18 cellular contexts compared by ENCODE assay signal in the genomic region with DNA sequence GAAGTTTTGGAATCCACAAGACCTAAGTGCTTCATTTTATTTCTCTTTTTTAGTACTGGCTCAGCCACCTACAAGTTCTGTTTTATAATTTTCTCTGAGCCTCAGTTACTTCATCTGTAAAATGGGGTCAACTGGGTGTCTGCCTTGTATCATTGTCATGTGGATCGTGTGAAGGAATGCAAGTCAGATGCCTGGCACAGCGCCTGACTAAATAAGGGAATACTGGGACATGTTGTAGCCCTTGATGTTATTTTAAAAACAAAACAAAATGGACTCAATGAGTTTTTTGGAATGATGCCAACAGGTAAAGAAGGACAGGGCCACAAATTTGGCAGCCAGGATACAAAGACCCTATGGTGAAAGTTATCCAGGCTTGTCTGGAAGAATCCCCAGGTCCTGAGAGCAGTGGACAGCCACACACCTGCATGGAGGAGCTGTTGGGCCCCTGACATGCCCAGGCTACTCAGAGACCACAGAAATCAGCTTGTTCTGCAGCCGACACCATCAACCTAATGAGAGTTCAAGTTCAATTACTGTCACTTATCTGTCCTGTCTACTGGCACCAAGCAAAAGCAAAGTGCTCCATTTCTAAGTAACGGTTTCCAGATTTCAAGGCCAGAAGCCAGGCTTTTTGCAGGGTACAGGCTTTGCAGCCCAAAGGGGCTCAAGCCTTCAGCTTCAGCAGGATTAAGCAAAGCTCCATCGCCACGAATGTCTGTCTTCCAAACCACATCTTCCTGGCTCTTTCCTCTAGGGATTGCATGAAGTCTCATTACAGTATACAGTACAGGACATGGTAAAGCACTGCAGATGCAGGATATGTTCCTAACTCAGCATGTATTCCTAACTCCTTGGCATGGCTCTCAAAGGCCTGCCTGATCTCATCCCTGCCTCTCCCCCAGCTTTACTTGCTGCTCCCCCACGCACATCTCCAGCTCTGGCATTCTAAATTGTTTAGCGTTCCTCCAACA. TPM values are rescaled to one million over a fixed set of nuclear protein-coding genes. Genes with fewer than 3 reads are reported as not detected.
DNase-seq lines count a peak whose midpoint lies in the region; ATAC-seq and TF ChIP-seq lines count a peak whose summit lies in the region.
"Had no signal": no experiment of that assay in that cellular context is flagged by ENCODE, and none has a peak within 500 bp of the region (broad histone marks: within the 10 kb centered on the region; RNA-seq: fewer than 3 reads in every experiment).

No MANE protein-coding gene starts in this region.

- no peak for ATAC-seq in GM21737 (IDR thresholded peaks at IDR 0.05; ENCODE audit: unreplicated experiment)
- ATAC-seq in HG03457 (IDR thresholded peaks at IDR 0.05; ENCODE audit: unreplicated experiment): no peak
- ATAC-seq in GM19328 (IDR thresholded peaks at IDR 0.05; ENCODE audit: unreplicated experiment): no peak

- H3K27me3 Mint-ChIP-seq in nephron (ENCODE audit: low read depth): peaks cover 11% of the 10 kb centered on the region
- H3K27me3 Mint-ChIP-seq: activated naive CD8-positive, alpha-beta T cell; progenitor cell of endocrine pancreas had no signal

- H3K36me3 Mint-ChIP-seq in nephron (ENCODE audit: low read depth): peaks cover 15% of the 10 kb centered on the region
- H3K36me3 Mint-ChIP-seq: activated naive CD8-positive, alpha-beta T cell had no signal

- H3K4me1 Mint-ChIP-seq in nephron: peaks cover 6% of the 10 kb centered on the region

- intact Hi-C loops in posterior vena cava (cut with DNase I): no loop called here

- no peaks in the 10 kb centered on the region for H3K9me3 Mint-ChIP-seq in nephron

- no peak overlapping the region for H3K4me3 Mint-ChIP-seq in nephron
- H3K4me3 Mint-ChIP-seq: activated CD4-positive, alpha-beta T cell treated with anti-CD3 and anti-CD28 coated beads, Interleukin-2, amount 10 ng/mL, durations not matched to agents 24 days and 14 days; activated naive CD8-positive, alpha-beta T cell had no signal

- peak overlapping the region; percentile 1 to 4 (median 2) for H3K27ac Mint-ChIP-seq in nephron
- H3K27ac Mint-ChIP-seq: activated CD4-positive, alpha-beta T cell treated with anti-CD3 and anti-CD28 coated beads, Interleukin-2, amount 10 ng/mL, durations not matched to agents 24 days and 14 days; activated naive CD8-positive, alpha-beta T cell; progenitor cell of endocrine pancreas had no signal

- DNase-seq in AG08395 (ENCODE audit: low spot score): peak; percentile 54
- peak; percentile 66 for DNase-seq in NCI-H226
- DNase-seq in dermis blood vessel endothelial cell: peak; percentile 24
- DNase-seq in posterior vena cava (ENCODE audit: low spot score): no peak
- DNase-seq: activated CD4-positive, alpha-beta T cell treated with anti-CD3 and anti-CD28 coated beads, Interleukin-2, amount 10 ng/mL, durations not matched to agents 24 days and 14 days; activated T-cell treated with anti-CD3 and anti-CD28 coated beads, Interleukin-2, amount 50 U/mL, for 1 hour; erythroblast; hippocampal formation; NCI-H2171; NK-92 treated with Interleukin-12 subunit alpha and Interleukin-12 subunit beta, amount 100 ng/mL, for 24 hours; SIG-M5; T1000 had no signal

- no peak for TF ChIP-seq CTCF in nephron (IDR thresholded peaks at IDR 0.05; ENCODE audit: unreplicated experiment in 3 of 3)

RNA-seq across cellular contexts. Expression of gene DKK3, which starts 18.4 kb away (rescaled TPM):
- total RNA-seq in dermis blood vessel endothelial cell (107 and 156 TPM in 2 replicates), posterior vena cava (100 to 1,000 TPM; 117 to 138 TPM)
- total RNA-seq: activated CD4-positive, alpha-beta T cell treated with anti-CD3 and anti-CD28 coated beads, Interleukin-2, amount 10 ng/mL, durations not matched to agents 24 days and 14 days had no signal
